ENCODE assay signal across 8 cellular contexts in genomic region chr2:143110759-143111428, GRCh38. TPM values are rescaled to one million over a fixed set of nuclear protein-coding genes. Genes with fewer than 3 reads are reported as not detected.
DNase-seq lines count a peak whose midpoint lies in the region; ATAC-seq and TF ChIP-seq lines count a peak whose summit lies in the region.

No MANE protein-coding gene starts in this region.

- no peaks in the 10 kb centered on the region for H3K36me3 ChIP-seq in transverse colon

- TF ChIP-seq POLR2A in transverse colon (IDR thresholded peaks at IDR 0.05) = no peak

- ATAC-seq in GM21447 (IDR thresholded peaks at IDR 0.05; ENCODE audit: unreplicated experiment) = peak; percentile 87
- ATAC-seq in omental fat pad (ENCODE audit: low FRiP score) = no peak

- peaks cover 0 to 3% (median 0%) of the 10 kb centered on the region in 4 donors for H3K4me1 ChIP-seq in transverse colon

- in situ Hi-C loops in transverse colon (cut with MboI; ENCODE audit: low pct_ligation_motif_present in 1 of 4, low pct_unique_long_range_greater_than_20kb in 1 of 4, low sequenced_read_pairs in 3 of 4) = loop anchor here in 2 of 4 donors (25.0 kb wide), 1 partner anchor 151 kb away; no protein-coding TSS in a partner anchor

- H3K9me3 ChIP-seq in transverse colon = no peaks in the 10 kb centered on the region

- intact Hi-C loops in transverse colon (cut with DNase I; ENCODE audit: low total_unique reads) = loop anchor here (2.0 kb wide), 1 partner anchor 114 kb away; no protein-coding TSS in a partner anchor

- no peak overlapping the region for H3K27ac ChIP-seq in transverse colon

- no peaks in the 10 kb centered on the region for H3K27me3 ChIP-seq in transverse colon

- peak; percentile 7 for DNase-seq in DMS53 treated with DMSO at 0.1 percent for 48 hours (lab: John Stamatoyannopoulos, UW; ENCODE audit: unreplicated experiment)
- DNase-seq in HT1080 (ENCODE audit: low read depth) = peak; percentile 64
- DNase-seq in OCI-M2 (lab: John Stamatoyannopoulos, UW; ENCODE audit: unreplicated experiment) = peak; percentile 36
- DNase-seq in activated T-cell treated with anti-CD3 and anti-CD28 coated beads, Interleukin-2, amount 50 U/mL, for 48 hours = peak; percentile 71 to 72
- DNase-seq in fibroblast of the aortic adventitia (ENCODE audit: low read depth) = peak; percentile 77
- DNase-seq in omental fat pad (ENCODE audit: low spot score) = peak; percentile 33
- DNase-seq in transverse colon = peak; percentile 60

- no peak for TF ChIP-seq EP300 in transverse colon (IDR thresholded peaks at IDR 0.05; ENCODE audit: low read depth)

- TF ChIP-seq CTCF in fibroblast of the aortic adventitia (IDR thresholded peaks at IDR 0.05; ENCODE audit: insufficient read depth, low read length) (peak; percentile 54), omental fat pad (IDR thresholded peaks at IDR 0.05) (peak in 1 of 3 donors; percentile 53), transverse colon (IDR thresholded peaks at IDR 0.05) (peak; percentile 51 to 62 (median 53))

- 15 to 18% methylated on average over 4 to 6 of the region's 6 CpGs for whole genome bisulfite sequencing in transverse colon (ENCODE audit: low coverage in 1 of 2), 2 donors

- H3K4me3 ChIP-seq in fibroblast of the aortic adventitia (ENCODE audit: low read depth, low read length) (no peak overlapping the region), transverse colon (no peak overlapping the region)

RNA-seq across cellular contexts. Expression of gene ARHGAP15, which starts 18.3 kb away (rescaled TPM):
- total RNA-seq in HT1080 (2014; rRNA removed; shearing (Covaris generic)) = 0.13 TPM in 1 of 2 replicates, not detected in the other
- polyA plus RNA-seq in HT1080 (2015; cell fraction: cytosol; rRNA removed) = not detected in 2 replicates
- polyA plus RNA-seq in HT1080 (2015; cell fraction: nucleus; rRNA removed) = not detected in 2 replicates
- not detected in 2 replicates for total RNA-seq in fibroblast of the aortic adventitia (ENCODE audit: low replicate concordance)
- total RNA-seq in omental fat pad = 10 to 100 TPM; 12.2 to 27.6 (median 20.7) TPM
- 10 to 100 TPM in 2 of 4 donors, 1 to 10 TPM in 1, under 1 TPM in 1; 0.80 to 53.1 (median 12.7) TPM for total RNA-seq in transverse colon

Comparison
In these comparisons a context has a peak if more than half of its experiments do, and no peak if none do; other contexts are left out.
1. DNase-seq: peak in every context shown above with its lines; median percentile 77 in fibroblast of the aortic adventitia; 72 in activated T-cell treated with anti-CD3 and anti-CD28 coated beads, Interleukin-2, amount 50 U/mL, for 48 hours; 64 in HT1080; 60 in transverse colon; 36 in OCI-M2; 33 in omental fat pad; 7 in DMS53 treated with DMSO at 0.1 percent for 48 hours.